Comparison of ENCODE assay signal across 17 cellular contexts in the genomic region with DNA sequence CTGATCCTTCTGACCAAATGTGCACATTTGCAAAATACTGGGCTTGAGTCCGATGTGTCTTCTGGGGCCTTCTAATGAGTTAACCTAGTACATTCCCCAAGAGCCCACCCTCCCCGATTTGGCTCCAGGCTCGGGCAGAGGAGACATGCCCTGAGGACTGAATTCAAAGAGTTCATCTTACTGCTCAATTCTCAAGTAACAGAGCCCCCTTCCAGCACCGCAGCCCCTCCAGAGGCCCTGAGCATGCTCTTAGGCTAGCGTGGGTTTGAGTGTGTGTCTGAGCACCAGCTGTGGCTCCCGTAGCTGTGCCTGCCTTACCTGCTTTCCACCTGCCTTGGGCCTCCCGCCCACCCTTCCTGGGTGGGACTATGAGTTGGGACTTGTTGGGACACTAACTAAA.
DNase-seq lines count a peak whose midpoint lies in the region; ATAC-seq and TF ChIP-seq lines count a peak whose summit lies in the region.
"Had no signal": no experiment of that assay in that cellular context is flagged by ENCODE, and none has a peak within 500 bp of the region (broad histone marks: within the 10 kb centered on the region; RNA-seq: fewer than 3 reads in every experiment).

No MANE protein-coding gene starts in this region.

- H3K4me1 Mint-ChIP-seq in activated naive CD4-positive, alpha-beta T cell treated with anti-CD3 and anti-CD28 coated beads for 36 hours (ENCODE audit: low read depth): peaks cover 44% of the 10 kb centered on the region
- H3K4me1 Mint-ChIP-seq in T-helper 17 cell: peaks cover 29% of the 10 kb centered on the region

- H3K27ac ChIP-seq in hepatocyte: peak overlapping the region; percentile 88
- peak overlapping the region in 2 of 5 donors; percentile 13 to 15 for H3K27ac ChIP-seq in stomach
- H3K27ac ChIP-seq in sigmoid colon: peak overlapping the region in 1 of 4 donors; percentile 5
- H3K27ac ChIP-seq: adrenal gland, suprapubic skin had no signal

- TF ChIP-seq CTCF in hepatocyte (IDR thresholded peaks at IDR 0.05; ENCODE audit: poor library complexity): no peak
- no peak for TF ChIP-seq CTCF in stomach (IDR thresholded peaks at IDR 0.05)
- TF ChIP-seq CTCF in sigmoid colon (IDR thresholded peaks at IDR 0.05): no peak

- H2AFZ ChIP-seq in hepatocyte: no peak overlapping the region

- CTCF ChIA-PET in activated naive CD4-positive, alpha-beta T cell treated with anti-CD3 and anti-CD28 coated beads for 36 hours (lab: Charles Lee): no interaction called here

- peak overlapping the region; percentile 61 for H3K27ac Mint-ChIP-seq in activated naive CD4-positive, alpha-beta T cell treated with anti-CD3 and anti-CD28 coated beads for 36 hours
- H3K27ac Mint-ChIP-seq in T-helper 17 cell: peak overlapping the region; percentile 97
- H3K27ac Mint-ChIP-seq: WTC11 had no signal

- ATAC-seq in T-helper 17 cell (no peak), GM21717 (IDR thresholded peaks at IDR 0.05; ENCODE audit: unreplicated experiment) (no peak)
- ATAC-seq: Right ventricle myocardium inferior, WTC11 had no signal

- H3K36me3 ChIP-seq in hepatocyte (replicated peaks; ENCODE audit: insufficient read depth, low read depth) (no peaks in the 10 kb centered on the region), stomach (no peaks in the 10 kb centered on the region), sigmoid colon (no peaks in the 10 kb centered on the region)
- H3K36me3 ChIP-seq: adrenal gland, suprapubic skin had no signal

- DNase-seq in activated naive CD4-positive, alpha-beta T cell treated with anti-CD3 and anti-CD28 coated beads for 36 hours: peak; percentile 16
- DNase-seq in activated naive CD4-positive, alpha-beta T cell treated with anti-CD3 and anti-CD28 coated beads, Interleukin-2, amount 50 U/mL, for 16 hours: no peak
- DNase-seq in T-helper 17 cell (no peak), hepatocyte (ENCODE audit: low spot score) (no peak), stomach (peak; percentile 19), sigmoid colon (no peak), NCI-H69 (lab: John Stamatoyannopoulos, UW) (no peak)
- DNase-seq: caudate nucleus; NCI-H1417 treated with DMSO at 0.1 percent for 48 hours; NCI-H345; right cardiac atrium; stimulated activated CD4-positive, alpha-beta T cell treated with anti-CD3 and anti-CD28 coated beads, Interleukin-2, amount 100 ng/mL, for 24 hours had no signal

- H3K4me2 ChIP-seq in hepatocyte: peak overlapping the region; percentile 38

- WGBS in hepatocyte (ENCODE audit: low lambda C conversion rate, missing lambda C conversion rate): 59% methylated on average over 7 of the region's 7 CpGs
- WGBS in stomach, 5 donors: 78 to 89% (median 84%) methylated on average over 5 to 7 of the region's 7 CpGs
- 72 to 80% methylated on average over 7 of the region's 7 CpGs for WGBS in sigmoid colon, 2 donors

- H3K27me3 ChIP-seq in hepatocyte (no peaks in the 10 kb centered on the region), stomach (no peaks in the 10 kb centered on the region), sigmoid colon (no peaks in the 10 kb centered on the region)
- H3K27me3 ChIP-seq: adrenal gland had no signal

- peak overlapping the region; percentile 49 for H3K4me3 Mint-ChIP-seq in activated naive CD4-positive, alpha-beta T cell treated with anti-CD3 and anti-CD28 coated beads for 36 hours
- peak overlapping the region; percentile 78 for H3K4me3 Mint-ChIP-seq in T-helper 17 cell
- H3K4me3 Mint-ChIP-seq: WTC11 had no signal

- no peak for TF ChIP-seq POLR2A in stomach (IDR thresholded peaks at IDR 0.05)
- no peak for TF ChIP-seq POLR2A in sigmoid colon (IDR thresholded peaks at IDR 0.05)

- H3K27me3 Mint-ChIP-seq in activated naive CD4-positive, alpha-beta T cell treated with anti-CD3 and anti-CD28 coated beads for 36 hours (ENCODE audit: low read depth): no peaks in the 10 kb centered on the region
- peaks cover 13% of the 10 kb centered on the region for H3K27me3 Mint-ChIP-seq in T-helper 17 cell

- H3K9me2 ChIP-seq in hepatocyte (replicated peaks; ENCODE audit: insufficient read depth): no peaks in the 10 kb centered on the region

- no peaks in the 10 kb centered on the region for H4K20me1 ChIP-seq in hepatocyte (ENCODE audit: insufficient read depth, poor library complexity, severe bottlenecking)

- H3K4me3 ChIP-seq in hepatocyte (no peak overlapping the region), stomach (no peak overlapping the region), sigmoid colon (no peak overlapping the region)
- H3K4me3 ChIP-seq: adrenal gland, suprapubic skin had no signal

- TF ChIP-seq EP300 in stomach (IDR thresholded peaks at IDR 0.05) (no peak), sigmoid colon (IDR thresholded peaks at IDR 0.05) (no peak)

- intact Hi-C loops in activated naive CD4-positive, alpha-beta T cell treated with anti-CD3 and anti-CD28 coated beads for 36 hours (cut with micrococcal nuclease): no loop called here
- intact Hi-C loops in stomach (cut with DNase I; ENCODE audit: low total_unique reads): no loop called here
- intact Hi-C loops in sigmoid colon (cut with DNase I): no loop called here

- H3K9me3 Mint-ChIP-seq in activated naive CD4-positive, alpha-beta T cell treated with anti-CD3 and anti-CD28 coated beads for 36 hours: no peaks in the 10 kb centered on the region
- H3K9me3 Mint-ChIP-seq: WTC11 had no signal

- H3K9me3 ChIP-seq in T-helper 17 cell (ENCODE audit: control insufficient read depth, low read length, poor library complexity, severe bottlenecking) (no peaks in the 10 kb centered on the region), hepatocyte (ENCODE audit: low read depth) (no peaks in the 10 kb centered on the region), stomach (no peaks in the 10 kb centered on the region), sigmoid colon (no peaks in the 10 kb centered on the region)
- H3K9me3 ChIP-seq: adrenal gland, suprapubic skin had no signal

- H3K79me2 ChIP-seq in hepatocyte: no peaks in the 10 kb centered on the region

- peaks cover 54% of the 10 kb centered on the region for H3K4me1 ChIP-seq in hepatocyte (ENCODE audit: insufficient read depth)
- peaks cover 0 to 29% (median 6%) of the 10 kb centered on the region in 4 donors for H3K4me1 ChIP-seq in stomach
- H3K4me1 ChIP-seq in sigmoid colon: peaks cover 0 to 7% (median 0%) of the 10 kb centered on the region in 4 donors

- H3K36me3 Mint-ChIP-seq in activated naive CD4-positive, alpha-beta T cell treated with anti-CD3 and anti-CD28 coated beads for 36 hours (ENCODE audit: low read depth): no peaks in the 10 kb centered on the region
- no peaks in the 10 kb centered on the region for H3K36me3 Mint-ChIP-seq in T-helper 17 cell (ENCODE audit: low read depth)
- H3K36me3 Mint-ChIP-seq: WTC11 had no signal

Comparison
In these comparisons a context has a peak if more than half of its experiments do, and no peak if none do; other contexts are left out.
1. DNase-seq: peak in activated naive CD4-positive, alpha-beta T cell treated with anti-CD3 and anti-CD28 coated beads for 36 hours (single experiment) and stomach (single experiment); none in activated naive CD4-positive, alpha-beta T cell treated with anti-CD3 and anti-CD28 coated beads, Interleukin-2, amount 50 U/mL, for 16 hours (single experiment), T-helper 17 cell (0 of 3), hepatocyte (single experiment), sigmoid colon (single experiment) and NCI-H69 (single experiment).